ENCODE assay signal across 22 cellular contexts in the genomic region with DNA sequence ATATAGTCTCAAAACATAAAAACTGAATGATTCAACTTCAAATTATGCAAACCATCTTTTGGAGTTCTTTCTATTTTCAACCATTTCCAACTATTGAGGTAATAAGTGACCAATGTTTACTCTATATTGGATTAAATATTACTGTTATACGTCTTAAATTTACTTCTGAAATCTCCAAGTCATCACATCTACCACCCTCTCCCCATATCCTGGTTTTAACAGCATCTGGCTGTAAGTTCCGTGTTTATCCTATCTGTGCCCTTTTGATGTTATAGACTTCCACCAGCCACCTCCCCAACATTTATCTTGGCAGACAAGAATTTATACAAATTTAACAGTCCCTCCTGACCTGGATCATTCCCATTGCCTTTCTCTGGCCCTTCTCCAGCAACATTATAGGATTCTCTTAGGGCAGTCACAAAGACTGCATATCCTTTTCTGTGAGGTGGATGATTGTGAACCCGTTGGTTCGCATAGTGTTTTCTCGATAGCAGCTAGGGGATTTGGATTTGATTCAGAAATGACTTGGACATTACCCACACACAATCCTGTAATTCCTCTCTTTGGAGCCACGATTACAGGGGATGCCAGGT.
"Had no signal": no experiment of that assay in that cellular context is flagged by ENCODE, and none has a peak within 500 bp of the region (broad histone marks: within the 10 kb centered on the region; RNA-seq: fewer than 3 reads in every experiment).

No MANE protein-coding gene starts in this region.

- H3K9me3 ChIP-seq: breast epithelium had no signal

- H3K27ac Mint-ChIP-seq: activated CD8-positive, alpha-beta T cell treated with anti-CD3 and anti-CD28 coated beads for 36 hours; activated naive CD4-positive, alpha-beta T cell treated with anti-CD3 and anti-CD28 coated beads, Interleukin-2, amount 10 ng/mL, durations not matched to agents 7 days and 5 days; activated naive CD8-positive, alpha-beta T cell treated with anti-CD3 and anti-CD28 coated beads for 36 hours; activated T-cell treated with anti-CD3 and anti-CD28 coated beads, Interleukin-2, amount 50 U/mL, for 72 hours; activated T-helper 2 cell treated with anti-CD3 and anti-CD28 coated beads, Interferon-gamma antibody, Interleukin-2, Interleukin-4, amounts not matched to agents 10 μg/mL and 5 μg/mL and 100 μg/mL, durations not matched to agents 14 hours and 24 hours and 36 hours; T-helper 1 cell treated with Interleukin-12 subunit alpha and Interleukin-12 subunit beta and Interleukin-4 antibody, amounts not matched to agents 30 μg/mL and 1 μg/mL, for 36 hours had no signal

- H3K27me3 ChIP-seq: breast epithelium had no signal

- H3K27ac ChIP-seq: breast epithelium, PC-9 had no signal

- H3K4me1 ChIP-seq: breast epithelium had no signal

- ATAC-seq: activated CD4-positive, CD25-positive, alpha-beta regulatory T cell treated with anti-CD3 and anti-CD28 coated beads, Interleukin-2, amount 50 U/mL, for 24 hours; activated CD8-positive, alpha-beta T cell treated with anti-CD3 and anti-CD28 coated beads for 36 hours; activated T-cell treated with anti-CD3 and anti-CD28 coated beads, Interleukin-2, amount 50 U/mL, for 72 hours had no signal

- H3K4me1 Mint-ChIP-seq: activated naive CD4-positive, alpha-beta T cell treated with anti-CD3 and anti-CD28 coated beads, Interleukin-2, amount 10 ng/mL, durations not matched to agents 7 days and 5 days had no signal

- H3K4me3 Mint-ChIP-seq: activated CD8-positive, alpha-beta T cell treated with anti-CD3 and anti-CD28 coated beads for 36 hours; activated naive CD4-positive, alpha-beta T cell treated with anti-CD3 and anti-CD28 coated beads, Interleukin-2, amount 10 ng/mL, durations not matched to agents 7 days and 5 days; activated naive CD8-positive, alpha-beta T cell treated with anti-CD3 and anti-CD28 coated beads for 36 hours; activated T-cell treated with anti-CD3 and anti-CD28 coated beads, Interleukin-2, amount 50 U/mL, for 72 hours; T-helper 1 cell treated with Interleukin-12 subunit alpha and Interleukin-12 subunit beta and Interleukin-4 antibody, amounts not matched to agents 30 μg/mL and 1 μg/mL, for 36 hours had no signal

- H3K27me3 Mint-ChIP-seq: activated CD8-positive, alpha-beta T cell treated with anti-CD3 and anti-CD28 coated beads for 36 hours; activated naive CD4-positive, alpha-beta T cell treated with anti-CD3 and anti-CD28 coated beads, Interleukin-2, amount 10 ng/mL, durations not matched to agents 7 days and 5 days; activated naive CD8-positive, alpha-beta T cell treated with anti-CD3 and anti-CD28 coated beads for 36 hours had no signal

- H3K4me3 ChIP-seq: breast epithelium, PC-9 had no signal

- DNase-seq: activated CD4-positive, alpha-beta T cell treated with anti-CD3 and anti-CD28 coated beads for 4 hours; activated CD8-positive, alpha-beta memory T cell treated with anti-CD3 and anti-CD28 coated beads, Interleukin-2, amount 50 U/mL, for 4 hours; activated CD8-positive, alpha-beta T cell treated with anti-CD3 and anti-CD28 coated beads for 36 hours; activated gamma-delta T cell treated with Interleukin-2 at 50 U/mL for 16 hours; activated naive CD4-positive, alpha-beta T cell treated with anti-CD3 and anti-CD28 coated beads, Interleukin-2, amount 10 ng/mL, durations not matched to agents 7 days and 5 days; activated naive CD8-positive, alpha-beta T cell treated with anti-CD3 and anti-CD28 coated beads for 36 hours; activated T-cell treated with anti-CD3 and anti-CD28 coated beads, Interleukin-2, amount 50 U/mL, for 72 hours; caudate nucleus; Kasumi-1; KBM-7; NCI-H1092; NCI-H1417; NCI-H1930; NCI-H2171 treated with DMSO at 0.1 percent for 48 hours; NCI-H345; NCI-H524; PC-9; SHP77 treated with DMSO at 0.1 percent for 48 hours had no signal

- H3K36me3 Mint-ChIP-seq: activated naive CD4-positive, alpha-beta T cell treated with anti-CD3 and anti-CD28 coated beads, Interleukin-2, amount 10 ng/mL, durations not matched to agents 7 days and 5 days had no signal

- H3K36me3 ChIP-seq: breast epithelium had no signal
